In genomic region chr4:103915224-103915869, GRCh38 we compare ENCODE assay signal across 8 cellular contexts.
DNase-seq lines count a peak whose midpoint lies in the region; ATAC-seq and TF ChIP-seq lines count a peak whose summit lies in the region.

No MANE protein-coding gene starts in this region.

- no TSS peak for BruUV-seq in Calu3 (replicated peaks; lab: Mats Ljungman, UMichigan)

- H3K4me1 Mint-ChIP-seq in Calu3 (ENCODE audit: low read depth, unreplicated experiment): no peaks in the 10 kb centered on the region

- ATAC-seq in HG02610 (IDR thresholded peaks at IDR 0.05; ENCODE audit: unreplicated experiment): peak; percentile 76

- TF ChIP-seq POLR2A in NB4 (IDR thresholded peaks at IDR 0.05; ENCODE audit: extremely low read depth, insufficient read length): no peak

- H3K4me3 ChIP-seq in NB4 (ENCODE audit: low read depth, low read length) (no peak overlapping the region), retinal pigment epithelial cell (ENCODE audit: low read length) (no peak overlapping the region)

- no peaks in the 10 kb centered on the region for H3K36me3 Mint-ChIP-seq in Calu3 (ENCODE audit: insufficient read depth, unreplicated experiment)

- H3K27ac Mint-ChIP-seq in Calu3 (ENCODE audit: unreplicated experiment): no peak overlapping the region

- no peak overlapping the region for H3K4me3 Mint-ChIP-seq in Calu3 (ENCODE audit: low read depth, unreplicated experiment)

- intact Hi-C loops in Calu3 (cut with micrococcal nuclease; ENCODE audit: unreplicated experiment): loop anchor here (1.0 to 10.0 kb wide), 3 partner anchors 281 to 711 kb away; no protein-coding TSS in a partner anchor

- TF ChIP-seq CTCF in NB4 (IDR thresholded peaks at IDR 0.05; ENCODE audit: low read depth, low read length): peak; percentile 37
- peak; percentile 69 for TF ChIP-seq CTCF in retinal pigment epithelial cell (conservative IDR thresholded peaks at IDR 0.05; ENCODE audit: low read depth, low read length)
- no peak for TF ChIP-seq CTCF in Calu3 (IDR thresholded peaks at IDR 0.05; ENCODE audit: unreplicated experiment)

- no peaks in the 10 kb centered on the region for H3K9me3 Mint-ChIP-seq in Calu3 (ENCODE audit: low read depth, unreplicated experiment)

- DNase-seq in SIG-M5 treated with dmso at 0.1 percent for 504 hours (lab: John Stamatoyannopoulos, UW; ENCODE audit: unreplicated experiment): peak; percentile 44
- DNase-seq in SIG-M5 (lab: John Stamatoyannopoulos, UW): no peak
- DNase-seq in NB4 (ENCODE audit: low read depth): peak; percentile 22
- peak; percentile 20 for DNase-seq in dedifferentiated amniotic fluid mesenchymal stem cell (ENCODE audit: extremely low spot score)
- DNase-seq in retinal pigment epithelial cell (ENCODE audit: low read depth): peak; percentile 0
- DNase-seq in cortex of kidney (lab: John Stamatoyannopoulos, UW): no peak
- no peak for DNase-seq in Calu3

- H3K27me3 Mint-ChIP-seq in Calu3 (ENCODE audit: unreplicated experiment): no peaks in the 10 kb centered on the region

- CTCF ChIA-PET in Calu3 (lab: Charles Lee): no interaction called here

Comparison
In these comparisons a context has a peak if more than half of its experiments do, and no peak if none do; other contexts are left out.
1. DNase-seq: peak in SIG-M5 treated with dmso at 0.1 percent for 504 hours (single experiment), NB4 (single experiment), dedifferentiated amniotic fluid mesenchymal stem cell (single experiment) and retinal pigment epithelial cell (single experiment); none in SIG-M5 (single experiment), cortex of kidney (single experiment) and Calu3 (single experiment).